In genomic region chr1:27525296-27526271, GRCh38 we compare ENCODE assay signal across 8 cellular contexts. TPM values are rescaled to one million over a fixed set of nuclear protein-coding genes. Genes with fewer than 3 reads are reported as not detected.
DNase-seq lines count a peak whose midpoint lies in the region; ATAC-seq, FAIRE-seq and TF ChIP-seq lines count a peak whose summit lies in the region.

No MANE protein-coding gene starts in this region.

- in situ Hi-C loops in KBM-7 (cut with MboI; ENCODE audit: low pct_unique_long_range_greater_than_20kb, low sequenced_read_pairs) = no loop called here

- no peaks in the 10 kb centered on the region for H3K36me3 ChIP-seq in bronchial epithelial cell (ENCODE audit: control insufficient read depth, insufficient read depth, low read length)

- no peak for TF ChIP-seq CTCF in bronchial epithelial cell (IDR thresholded peaks at IDR 0.05; ENCODE audit: insufficient read depth, low read length, severe bottlenecking)

- DNase-seq in activated gamma-delta T cell treated with Interleukin-2 at 50 U/mL for 16 hours = peak; percentile 19
- no peak for DNase-seq in activated gamma-delta T cell (lab: John Stamatoyannopoulos, UW)
- DNase-seq in KBM-7 = peak; percentile 96
- peak; percentile 60 for DNase-seq in SW480 (ENCODE audit: low spot score)
- peak; percentile 65 for DNase-seq in bronchial epithelial cell (ENCODE audit: low read depth)
- peak; percentile 75 to 82 for DNase-seq in left colon
- peak in 2 of 3 experiments; percentile 51 to 73 for DNase-seq in stimulated activated CD4-positive, alpha-beta T cell treated with anti-CD3 and anti-CD28 coated beads, TNF-alpha, amount 100 ng/mL, for 24 hours (ENCODE audit: low read depth in 3 of 3)

- intact Hi-C loops in left colon (cut with DNase I, micrococcal nuclease) = no loop called here

- peak; percentile 12 for ATAC-seq in left colon
- ATAC-seq in HG03097 (IDR thresholded peaks at IDR 0.05; ENCODE audit: low FRiP score, unreplicated experiment) = no peak

- no peak overlapping the region for H3K4me3 ChIP-seq in bronchial epithelial cell (ENCODE audit: low read depth, low read length)

- H3K27me3 ChIP-seq in bronchial epithelial cell (ENCODE audit: control insufficient read depth, insufficient read depth, low read length) = no peaks in the 10 kb centered on the region

- FAIRE-seq in bronchial epithelial cell (lab: Jason Lieb, UNC) = no peak

RNA-seq across cellular contexts. Expression of gene WASF2, which starts 35.6 kb away (rescaled TPM):
- total RNA-seq in bronchial epithelial cell (22.1 and 38.3 TPM in 2 replicates), left colon (100 to 1,000 TPM in 1 of 2 donors, 10 to 100 TPM in 1; 97.7 to 144 TPM)
